ENCODE assay signal across 23 cellular contexts in the genomic region with DNA sequence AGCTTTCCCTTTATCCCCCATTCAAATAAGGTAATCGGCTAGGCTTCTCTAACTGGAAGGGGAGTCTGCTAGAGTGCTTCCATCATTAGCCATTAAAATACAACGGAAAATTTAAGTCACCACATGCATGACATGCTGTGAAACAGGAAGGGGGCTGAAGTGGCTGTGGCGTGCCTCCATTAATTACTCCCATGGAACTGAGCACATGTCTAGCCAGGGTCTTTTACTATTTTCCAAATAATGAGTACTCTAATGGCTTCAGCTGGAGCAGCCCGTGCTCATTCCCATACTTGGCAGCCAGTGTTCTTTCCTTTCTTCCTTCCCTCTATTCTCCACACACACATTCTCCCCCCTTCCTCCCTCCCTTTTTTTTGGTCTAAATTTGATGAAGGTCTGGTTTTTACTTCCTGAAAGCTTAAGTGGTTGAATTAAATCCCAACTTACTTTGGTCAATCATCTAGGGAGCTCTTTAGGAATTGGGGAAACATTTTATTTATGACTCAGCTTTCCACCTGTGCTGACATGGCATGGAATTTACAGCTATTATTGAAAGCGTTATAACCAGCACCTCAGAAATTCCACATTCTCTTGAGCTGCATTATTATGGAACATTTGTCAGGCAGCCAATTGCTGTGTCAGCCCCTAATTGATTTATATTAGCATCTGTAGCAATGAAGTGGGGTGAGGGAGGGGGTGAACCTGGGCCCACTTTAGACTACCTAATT.
DNase-seq lines count a peak whose midpoint lies in the region; ATAC-seq, FAIRE-seq and TF ChIP-seq lines count a peak whose summit lies in the region.
"Had no signal": no experiment of that assay in that cellular context is flagged by ENCODE, and none has a peak within 500 bp of the region (broad histone marks: within the 10 kb centered on the region; RNA-seq: fewer than 3 reads in every experiment).

No MANE protein-coding gene starts in this region.

- POLR2A ChIA-PET in WTC11 (lab: Charles Lee) = no interaction called here

- H3K4me3 ChIP-seq in bronchial epithelial cell (ENCODE audit: low read depth, low read length) (no peak overlapping the region), retinal pigment epithelial cell (ENCODE audit: low read length) (no peak overlapping the region)
- H3K4me3 ChIP-seq: ascending aorta, coronary artery, smooth muscle cell, suprapubic skin had no signal

- ATAC-seq in WTC11 = no peak
- ATAC-seq: naive thymus-derived CD8-positive, alpha-beta T cell; Panc1 had no signal

- FAIRE-seq in bronchial epithelial cell (lab: Jason Lieb, UNC) = no peak
- FAIRE-seq: H1 had no signal

- H3K4me1 Mint-ChIP-seq in WTC11 = no peaks in the 10 kb centered on the region
- H3K4me1 Mint-ChIP-seq: activated naive CD4-positive, alpha-beta T cell treated with anti-CD3 and anti-CD28 coated beads, Interleukin-2, amount 10 ng/mL, durations not matched to agents 7 days and 5 days; naive thymus-derived CD8-positive, alpha-beta T cell had no signal

- CTCF ChIA-PET in WTC11 (lab: Charles Lee) = interaction anchor here (0.5 to 0.7 kb wide), 2 partner anchors 65 to 237 kb away, joined by 3 to 4 read pairs; no protein-coding TSS in a partner anchor

- H3K4me3 Mint-ChIP-seq in WTC11 = no peak overlapping the region
- H3K4me3 Mint-ChIP-seq: activated naive CD4-positive, alpha-beta T cell treated with anti-CD3 and anti-CD28 coated beads, Interleukin-2, amount 10 ng/mL, durations not matched to agents 7 days and 5 days; naive thymus-derived CD8-positive, alpha-beta T cell had no signal

- no peaks in the 10 kb centered on the region for H3K27me3 ChIP-seq in bronchial epithelial cell (ENCODE audit: control insufficient read depth, insufficient read depth, low read length)
- H3K27me3 ChIP-seq: ascending aorta, suprapubic skin had no signal

- no peaks in the 10 kb centered on the region for H3K36me3 ChIP-seq in bronchial epithelial cell (ENCODE audit: control insufficient read depth, insufficient read depth, low read length)
- H3K36me3 ChIP-seq: ascending aorta, suprapubic skin had no signal

- peaks cover 19% of the 10 kb centered on the region for H3K27me3 Mint-ChIP-seq in WTC11 (ENCODE audit: low read depth)
- H3K27me3 Mint-ChIP-seq: activated naive CD4-positive, alpha-beta T cell treated with anti-CD3 and anti-CD28 coated beads, Interleukin-2, amount 10 ng/mL, durations not matched to agents 7 days and 5 days had no signal

- DNase-seq in M059J (ENCODE audit: low read depth) (peak; percentile 17), NCI-H2171 treated with DMSO at 0.1 percent for 48 hours (lab: John Stamatoyannopoulos, UW) (peak; percentile 63), bronchial epithelial cell (ENCODE audit: low read depth) (peak; percentile 69), retinal pigment epithelial cell (ENCODE audit: low read depth) (peak; percentile 24), posterior cingulate gyrus (no peak), cortex of kidney (lab: John Stamatoyannopoulos, UW) (no peak), WTC11 (ENCODE audit: low spot score) (no peak)
- DNase-seq: activated CD4-positive, alpha-beta T cell treated with anti-CD3 and anti-CD28 coated beads, Interleukin-2, amount 50 U/mL, for 4 hours; activated naive CD4-positive, alpha-beta T cell treated with anti-CD3 and anti-CD28 coated beads, Interleukin-2, amount 10 ng/mL, durations not matched to agents 7 days and 5 days; activated T-cell treated with anti-CD3 and anti-CD28 coated beads, Interleukin-2, amount 50 U/mL, for 1 hour; AML-193; KG1; naive thymus-derived CD8-positive, alpha-beta T cell; NCI-H146; NCI-H82; stimulated activated CD4-positive, alpha-beta T cell treated with anti-CD3 and anti-CD28 coated beads, Interleukin-4, amount 100 ng/mL, for 4 hours; stimulated activated CD8-positive, alpha-beta memory T cell treated with anti-CD3 and anti-CD28 coated beads, Interleukin-4, amount 100 ng/mL, for 48 hours had no signal

- H3K27ac Mint-ChIP-seq in WTC11 = no peak overlapping the region
- H3K27ac Mint-ChIP-seq: activated naive CD4-positive, alpha-beta T cell treated with anti-CD3 and anti-CD28 coated beads, Interleukin-2, amount 10 ng/mL, durations not matched to agents 7 days and 5 days; naive thymus-derived CD8-positive, alpha-beta T cell had no signal

- intact Hi-C loops in posterior cingulate gyrus (cut with DNase I) = no loop called here

- H3K9me3 Mint-ChIP-seq in WTC11 = no peaks in the 10 kb centered on the region; the same call in 1 of the 2 replicates

- H3K36me3 Mint-ChIP-seq in WTC11 = no peaks in the 10 kb centered on the region
- H3K36me3 Mint-ChIP-seq: activated naive CD4-positive, alpha-beta T cell treated with anti-CD3 and anti-CD28 coated beads, Interleukin-2, amount 10 ng/mL, durations not matched to agents 7 days and 5 days; naive thymus-derived CD8-positive, alpha-beta T cell had no signal

- TF ChIP-seq CTCF in bronchial epithelial cell (IDR thresholded peaks at IDR 0.05; ENCODE audit: insufficient read depth, low read length, severe bottlenecking) = no peak
- TF ChIP-seq CTCF in retinal pigment epithelial cell (conservative IDR thresholded peaks at IDR 0.05; ENCODE audit: low read depth, low read length) = no peak
- TF ChIP-seq CTCF in WTC11 (IDR thresholded peaks at IDR 0.05) = no peak

TF ChIP-seq in WTC11, 78 proteins besides CTCF, POLR2A, EP300 and RAD21 (continues in another document):
- no peak for TF ChIP-seq ERG (CRISPR knock-in tag; IDR thresholded peaks at IDR 0.05)
- TF ChIP-seq ZNF423 (CRISPR knock-in tag; IDR thresholded peaks at IDR 0.05) = no peak
- TF ChIP-seq, protein P1, sequence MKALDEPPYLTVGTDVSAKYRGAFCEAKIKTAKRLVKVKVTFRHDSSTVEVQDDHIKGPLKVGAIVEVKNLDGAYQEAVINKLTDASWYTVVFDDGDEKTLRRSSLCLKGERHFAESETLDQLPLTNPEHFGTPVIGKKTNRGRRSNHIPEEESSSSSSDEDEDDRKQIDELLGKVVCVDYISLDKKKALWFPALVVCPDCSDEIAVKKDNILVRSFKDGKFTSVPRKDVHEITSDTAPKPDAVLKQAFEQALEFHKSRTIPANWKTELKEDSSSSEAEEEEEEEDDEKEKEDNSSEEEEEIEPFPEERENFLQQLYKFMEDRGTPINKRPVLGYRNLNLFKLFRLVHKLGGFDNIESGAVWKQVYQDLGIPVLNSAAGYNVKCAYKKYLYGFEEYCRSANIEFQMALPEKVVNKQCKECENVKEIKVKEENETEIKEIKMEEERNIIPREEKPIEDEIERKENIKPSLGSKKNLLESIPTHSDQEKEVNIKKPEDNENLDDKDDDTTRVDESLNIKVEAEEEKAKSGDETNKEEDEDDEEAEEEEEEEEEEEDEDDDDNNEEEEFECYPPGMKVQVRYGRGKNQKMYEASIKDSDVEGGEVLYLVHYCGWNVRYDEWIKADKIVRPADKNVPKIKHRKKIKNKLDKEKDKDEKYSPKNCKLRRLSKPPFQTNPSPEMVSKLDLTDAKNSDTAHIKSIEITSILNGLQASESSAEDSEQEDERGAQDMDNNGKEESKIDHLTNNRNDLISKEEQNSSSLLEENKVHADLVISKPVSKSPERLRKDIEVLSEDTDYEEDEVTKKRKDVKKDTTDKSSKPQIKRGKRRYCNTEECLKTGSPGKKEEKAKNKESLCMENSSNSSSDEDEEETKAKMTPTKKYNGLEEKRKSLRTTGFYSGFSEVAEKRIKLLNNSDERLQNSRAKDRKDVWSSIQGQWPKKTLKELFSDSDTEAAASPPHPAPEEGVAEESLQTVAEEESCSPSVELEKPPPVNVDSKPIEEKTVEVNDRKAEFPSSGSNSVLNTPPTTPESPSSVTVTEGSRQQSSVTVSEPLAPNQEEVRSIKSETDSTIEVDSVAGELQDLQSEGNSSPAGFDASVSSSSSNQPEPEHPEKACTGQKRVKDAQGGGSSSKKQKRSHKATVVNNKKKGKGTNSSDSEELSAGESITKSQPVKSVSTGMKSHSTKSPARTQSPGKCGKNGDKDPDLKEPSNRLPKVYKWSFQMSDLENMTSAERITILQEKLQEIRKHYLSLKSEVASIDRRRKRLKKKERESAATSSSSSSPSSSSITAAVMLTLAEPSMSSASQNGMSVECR (CRISPR knock-in tag; IDR thresholded peaks at IDR 0.05; ENCODE audit: borderline replicate concordance) = no peak
- no peak for TF ChIP-seq MXD4 (CRISPR knock-in tag; IDR thresholded peaks at IDR 0.05; ENCODE audit: borderline replicate concordance)
- no peak for TF ChIP-seq ZNF416 (CRISPR knock-in tag; IDR thresholded peaks at IDR 0.05)
- TF ChIP-seq NR3C1 (CRISPR knock-in tag; conservative IDR thresholded peaks at IDR 0.05; ENCODE audit: low read depth) = no peak
- no peak for TF ChIP-seq ZBTB43 (CRISPR knock-in tag; IDR thresholded peaks at IDR 0.05)
- TF ChIP-seq NR2C2 (CRISPR knock-in tag; IDR thresholded peaks at IDR 0.05) = no peak
- TF ChIP-seq FOXK1 (CRISPR knock-in tag; IDR thresholded peaks at IDR 0.05) = no peak
- TF ChIP-seq, protein P2, sequence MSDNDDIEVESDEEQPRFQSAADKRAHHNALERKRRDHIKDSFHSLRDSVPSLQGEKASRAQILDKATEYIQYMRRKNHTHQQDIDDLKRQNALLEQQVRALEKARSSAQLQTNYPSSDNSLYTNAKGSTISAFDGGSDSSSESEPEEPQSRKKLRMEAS (CRISPR knock-in tag; IDR thresholded peaks at IDR 0.05) = no peak

Comparison
In these comparisons a context has a peak if more than half of its experiments do, and no peak if none do; other contexts are left out.
1. DNase-seq: peak in M059J (single experiment), NCI-H2171 treated with DMSO at 0.1 percent for 48 hours (single experiment), bronchial epithelial cell (single experiment) and retinal pigment epithelial cell (single experiment); none in posterior cingulate gyrus (0 of 10), cortex of kidney (single experiment) and WTC11 (single experiment).